Comparison of ENCODE assay signal across 8 cellular contexts in the genomic region with DNA sequence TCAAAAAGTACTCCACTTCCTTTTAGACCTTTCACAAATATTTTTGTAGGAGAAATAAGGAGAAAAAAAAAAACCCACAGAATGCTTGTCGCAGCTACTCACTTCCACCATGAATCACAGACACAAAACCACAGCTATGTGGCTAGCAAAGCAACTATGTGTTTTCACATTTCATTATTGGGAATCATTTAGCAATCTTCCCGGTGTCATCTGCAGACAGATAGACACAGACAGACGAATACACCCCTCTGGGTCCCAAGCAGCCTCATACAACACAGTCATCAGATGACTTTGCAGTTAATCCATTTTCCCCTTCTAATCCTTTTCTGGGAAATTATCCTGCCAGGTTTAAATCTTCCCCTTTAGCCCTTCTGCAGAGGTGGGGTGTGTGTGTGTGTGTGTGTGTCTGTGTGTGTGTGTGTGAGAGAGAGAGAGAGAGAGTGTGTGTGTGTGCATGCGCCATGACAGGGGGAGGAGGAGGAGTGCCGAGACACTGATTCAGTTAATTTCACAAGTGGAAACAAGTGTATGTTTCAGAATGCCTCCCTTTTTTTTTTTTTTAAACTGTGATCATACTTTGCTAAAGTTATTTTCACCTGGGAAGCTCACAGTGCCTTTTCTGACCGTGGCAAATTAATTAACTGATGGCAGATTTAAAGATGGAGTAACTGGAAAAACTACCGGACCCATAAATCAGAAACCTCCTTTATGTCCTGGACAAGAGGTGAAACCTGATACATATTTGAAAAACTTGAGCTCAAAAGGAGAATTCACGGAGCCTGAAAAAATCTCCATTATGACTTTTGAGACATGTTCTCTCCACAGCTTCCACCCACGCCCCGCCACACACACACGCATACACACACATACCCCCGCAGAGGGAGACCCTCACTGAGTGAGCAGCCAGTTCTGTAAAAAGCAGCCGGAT. TPM values are rescaled to one million over a fixed set of nuclear protein-coding genes. Genes with fewer than 3 reads are reported as not detected.
A peak's percentile ranks its signal among the peaks of the same experiment; 100 is the strongest.
DNase-seq lines count a peak whose midpoint lies in the region; ATAC-seq and TF ChIP-seq lines count a peak whose summit lies in the region.

No MANE protein-coding gene starts in this region.

- H3K27ac ChIP-seq in fibroblast of lung (ENCODE audit: insufficient read depth, low read length): peak overlapping the region; percentile 97

- no peaks in the 10 kb centered on the region for H3K9me3 ChIP-seq in fibroblast of lung (ENCODE audit: control insufficient read depth, insufficient read depth, low read depth, low read length)

- H3K79me2 ChIP-seq in fibroblast of lung (ENCODE audit: control insufficient read depth, insufficient read depth, low read length): peaks cover 72% of the 10 kb centered on the region

- H3K4me3 ChIP-seq in fibroblast of lung (replicated peaks in 1 of 4; ENCODE audit: control extremely low read depth in 1 of 4, insufficient read depth in 1 of 4, low read depth in 3 of 4, low read length in 4 of 4): peak overlapping the region in 3 of 4 experiments; percentile 24 to 44 (median 30)

- H3K4me2 ChIP-seq in fibroblast of lung (ENCODE audit: extremely low read depth, insufficient read depth, low read length): peak overlapping the region; percentile 84

- no peak for ATAC-seq in GM18519 (IDR thresholded peaks at IDR 0.05; ENCODE audit: low FRiP score, unreplicated experiment)

- H3K9ac ChIP-seq in fibroblast of lung (ENCODE audit: insufficient read depth, low read length): peak overlapping the region; percentile 73

- DNase-seq in stimulated activated CD4-positive, alpha-beta T cell treated with anti-CD3 and anti-CD28 coated beads, Interleukin-1b, Interleukin-23, amount 100 ng/mL, for 48 hours: peak; percentile 28
- no peak for DNase-seq in stimulated activated CD4-positive, alpha-beta T cell treated with anti-CD3 and anti-CD28 coated beads, Interleukin-2, amount 100 ng/mL, for 48 hours
- DNase-seq in SW 1271 (lab: John Stamatoyannopoulos, UW) (peak; percentile 89 to 96), fibroblast of lung (ENCODE audit: low read depth in 2 of 2) (peak; percentile 98 to 100), pulmonary artery endothelial cell (ENCODE audit: low read depth, low spot score) (peak; percentile 66), iPS-NIHi11 (ENCODE audit: low spot score) (no peak), NCI-H446 treated with DMSO at 0.1 percent for 48 hours (lab: John Stamatoyannopoulos, UW) (no peak)

- no peak overlapping the region for H2AFZ ChIP-seq in fibroblast of lung (ENCODE audit: low read length)

- peaks cover 73% of the 10 kb centered on the region for H3K4me1 ChIP-seq in fibroblast of lung (ENCODE audit: control insufficient read depth, extremely low read depth, insufficient read depth, low read length)

- H3K36me3 ChIP-seq in fibroblast of lung (ENCODE audit: control insufficient read depth, insufficient read depth, low read length): peaks cover 13% of the 10 kb centered on the region

- no peak for TF ChIP-seq CTCF in fibroblast of lung (conservative IDR thresholded peaks at IDR 0.05 in 1 of 2, IDR thresholded peaks at IDR 0.05 in 1 of 2; ENCODE audit: low read depth in 1 of 2, low read length in 2 of 2)

- H4K20me1 ChIP-seq in fibroblast of lung (ENCODE audit: control insufficient read depth, extremely low read depth, insufficient read depth, low read length): no peaks in the 10 kb centered on the region

- H3K27me3 ChIP-seq in fibroblast of lung (ENCODE audit: control insufficient read depth, insufficient read depth, low read length): no peaks in the 10 kb centered on the region

RNA-seq across cellular contexts. Expression of a gene that starts 39.9 kb away (rescaled TPM):
- total RNA-seq in fibroblast of lung: 243 and 514 TPM in 2 replicates
- polyA plus RNA-seq in fibroblast of lung: 108 and 112 TPM in 2 replicates
- 184 and 214 TPM in 2 replicates for polyA plus RNA-seq in fibroblast of lung (2012)
- 328 and 406 TPM in 2 replicates for polyA minus RNA-seq in fibroblast of lung (ENCODE audit: low replicate concordance)
- total RNA-seq in pulmonary artery endothelial cell: 122 and 232 TPM in 2 replicates

Comparison
In these comparisons a context has a peak if more than half of its experiments do, and no peak if none do; other contexts are left out.
1. DNase-seq: peak in stimulated activated CD4-positive, alpha-beta T cell treated with anti-CD3 and anti-CD28 coated beads, Interleukin-1b, Interleukin-23, amount 100 ng/mL, for 48 hours (single experiment), SW 1271 (2 of 2), fibroblast of lung (2 of 2) and pulmonary artery endothelial cell (single experiment); none in stimulated activated CD4-positive, alpha-beta T cell treated with anti-CD3 and anti-CD28 coated beads, Interleukin-2, amount 100 ng/mL, for 48 hours (0 of 2), iPS-NIHi11 (single experiment) and NCI-H446 treated with DMSO at 0.1 percent for 48 hours (single experiment).